10 cellular contexts compared by ENCODE assay signal in the genomic region with DNA sequence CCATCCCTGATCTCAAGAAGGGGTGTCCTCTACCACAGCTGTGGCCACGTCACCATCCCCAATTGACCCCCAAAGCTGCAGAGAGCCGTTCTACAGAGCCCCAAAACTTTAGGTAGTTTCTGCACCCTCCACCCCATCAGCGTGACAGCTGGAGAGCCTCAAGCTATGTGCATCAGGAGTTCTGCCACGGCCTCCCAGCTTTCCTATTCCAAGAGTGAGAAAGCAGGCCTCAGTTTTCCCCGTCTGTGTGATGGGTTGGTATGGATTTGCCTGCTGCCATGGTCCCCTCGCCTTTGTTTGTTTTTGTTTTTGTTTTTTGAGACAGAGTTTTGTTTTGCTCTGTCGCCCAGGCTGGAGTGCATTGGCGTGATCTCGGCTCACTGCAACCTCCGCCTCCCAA. TPM values are rescaled to one million over a fixed set of nuclear protein-coding genes. Genes with fewer than 3 reads are reported as not detected.
A peak's percentile ranks its signal among the peaks of the same experiment; 100 is the strongest.
DNase-seq lines count a peak whose midpoint lies in the region; ATAC-seq and TF ChIP-seq lines count a peak whose summit lies in the region.
"Had no signal": no experiment of that assay in that cellular context is flagged by ENCODE, and none has a peak within 500 bp of the region (broad histone marks: within the 10 kb centered on the region; RNA-seq: fewer than 3 reads in every experiment).

No MANE protein-coding gene starts in this region.

- H3K9me3 ChIP-seq in HCT116 (ENCODE audit: control insufficient read depth in 1 of 2, insufficient read depth in 1 of 2, low read depth in 1 of 2, low read length in 2 of 2): no peaks in the 10 kb centered on the region
- H3K9me3 ChIP-seq: testis had no signal

- no peaks in the 10 kb centered on the region for H3K27me3 Mint-ChIP-seq in activated T-helper 17 cell treated with anti-CD3 and anti-CD28 coated beads, Interleukin-2, amount 50 U/mL, for 72 hours
- peaks cover 20 to 44% (median 23%) of the 10 kb centered on the region in 3 donors for H3K27me3 Mint-ChIP-seq in immature natural killer cell (ENCODE audit: low read depth in 3 of 3)

- peak overlapping the region; percentile 89 for H3K9ac ChIP-seq in HCT116 (ENCODE audit: low read length)

- CTCF ChIA-PET in HCT116 (lab: Charles Lee): no interaction called here

- ATAC-seq in HCT116: no peak
- no peak for ATAC-seq in activated T-helper 17 cell treated with anti-CD3 and anti-CD28 coated beads, Interleukin-2, amount 50 U/mL, for 72 hours (replicated peaks)
- ATAC-seq in stimulated activated effector memory CD8-positive, alpha-beta T cell treated with anti-CD3 and anti-CD28 coated beads, Interleukin-12 subunit alpha, Interleukin-12 subunit beta, amount 100 ng/mL, for 72 hours: no peak

- peaks cover 48 to 84% of the 10 kb centered on the region in 2 experiments for H3K4me1 ChIP-seq in HCT116 (ENCODE audit: control insufficient read depth in 1 of 2, insufficient read depth in 2 of 2, low read length in 2 of 2)

- no peak for TF ChIP-seq RAD21 in HCT116 (IDR thresholded peaks at IDR 0.05; ENCODE audit: low read depth)

- no peaks in the 10 kb centered on the region for H3K27me3 ChIP-seq in HCT116 (ENCODE audit: insufficient read depth, low read length)
- H3K27me3 ChIP-seq: testis had no signal

- H3K36me3 Mint-ChIP-seq in activated T-helper 17 cell treated with anti-CD3 and anti-CD28 coated beads, Interleukin-2, amount 50 U/mL, for 72 hours (ENCODE audit: low read depth): peaks cover 68% of the 10 kb centered on the region
- H3K36me3 Mint-ChIP-seq in immature natural killer cell: peaks cover 4 to 17% (median 12%) of the 10 kb centered on the region in 3 donors
- peaks cover 73% of the 10 kb centered on the region for H3K36me3 Mint-ChIP-seq in stimulated activated effector memory CD8-positive, alpha-beta T cell treated with anti-CD3 and anti-CD28 coated beads, Interleukin-12 subunit alpha, Interleukin-12 subunit beta, amount 100 ng/mL, for 72 hours

- H3K27ac ChIP-seq in HCT116 (ENCODE audit: low read depth, low read length): no peak overlapping the region

- no peak for TF ChIP-seq POLR2A in HCT116 (IDR thresholded peaks at IDR 0.05; ENCODE audit: borderline replicate concordance, extremely low read depth, insufficient read depth, insufficient read length)

- H3K36me3 ChIP-seq in HCT116 (ENCODE audit: control insufficient read depth in 1 of 2, insufficient read depth in 2 of 2, low read length in 2 of 2): peaks cover 4 to 5% of the 10 kb centered on the region in 2 experiments; a peak in 2 of 4 replicates

- no peaks in the 10 kb centered on the region for H4K20me1 ChIP-seq in HCT116 (ENCODE audit: insufficient read depth)

- peak overlapping the region; percentile 99 for H3K4me3 Mint-ChIP-seq in activated T-helper 17 cell treated with anti-CD3 and anti-CD28 coated beads, Interleukin-2, amount 50 U/mL, for 72 hours
- H3K4me3 Mint-ChIP-seq in immature natural killer cell: peak overlapping the region; percentile 84 to 89 (median 85)
- H3K4me3 Mint-ChIP-seq in stimulated activated effector memory CD8-positive, alpha-beta T cell treated with anti-CD3 and anti-CD28 coated beads, Interleukin-12 subunit alpha, Interleukin-12 subunit beta, amount 100 ng/mL, for 72 hours: peak overlapping the region; percentile 82

- no peak for DNase-seq in HCT116 (ENCODE audit: low read depth, low spot score)
- DNase-seq in immature natural killer cell: no peak
- DNase-seq in stimulated activated effector memory CD8-positive, alpha-beta T cell treated with anti-CD3 and anti-CD28 coated beads, Interleukin-12 subunit alpha, Interleukin-12 subunit beta, amount 100 ng/mL, for 72 hours (ENCODE audit: low spot score in 2 of 2): no peak
- no peak for DNase-seq in NCI-H2227 (lab: John Stamatoyannopoulos, UW; ENCODE audit: unreplicated experiment)
- no peak for DNase-seq in COR-L47 (lab: John Stamatoyannopoulos, UW)
- DNase-seq in NCI-H1048 (lab: John Stamatoyannopoulos, UW): no peak
- DNase-seq: aorta, testis had no signal

- POLR2A ChIA-PET in HCT116 (lab: Charles Lee): interaction anchor here (1.2 kb wide), 1 partner anchor 15 kb away, joined by 5 read pairs; no protein-coding TSS in a partner anchor

- peaks cover 30% of the 10 kb centered on the region for H3K4me1 Mint-ChIP-seq in activated T-helper 17 cell treated with anti-CD3 and anti-CD28 coated beads, Interleukin-2, amount 50 U/mL, for 72 hours
- peaks cover 68 to 77% of the 10 kb centered on the region in 2 donors for H3K4me1 Mint-ChIP-seq in immature natural killer cell
- H3K4me1 Mint-ChIP-seq in stimulated activated effector memory CD8-positive, alpha-beta T cell treated with anti-CD3 and anti-CD28 coated beads, Interleukin-12 subunit alpha, Interleukin-12 subunit beta, amount 100 ng/mL, for 72 hours: peaks cover 76% of the 10 kb centered on the region

- TF ChIP-seq CTCF in HCT116 (IDR thresholded peaks at IDR 0.05 in 2 of 3, conservative IDR thresholded peaks at IDR 0.05 in 1 of 3; ENCODE audit: borderline replicate concordance in 1 of 3, insufficient read depth in 1 of 3, low read depth in 2 of 3, low read length in 2 of 3): no peak

- H3K9me2 ChIP-seq in HCT116 (ENCODE audit: insufficient read depth): no peaks in the 10 kb centered on the region

- H3K9me3 Mint-ChIP-seq in activated T-helper 17 cell treated with anti-CD3 and anti-CD28 coated beads, Interleukin-2, amount 50 U/mL, for 72 hours: no peaks in the 10 kb centered on the region
- H3K9me3 Mint-ChIP-seq in immature natural killer cell: no peaks in the 10 kb centered on the region
- no peaks in the 10 kb centered on the region for H3K9me3 Mint-ChIP-seq in stimulated activated effector memory CD8-positive, alpha-beta T cell treated with anti-CD3 and anti-CD28 coated beads, Interleukin-12 subunit alpha, Interleukin-12 subunit beta, amount 100 ng/mL, for 72 hours

- intact Hi-C loops in HCT116 (cut with micrococcal nuclease): no loop called here

- H3K79me2 ChIP-seq in HCT116 (ENCODE audit: insufficient read depth, low read length): peaks cover 24% of the 10 kb centered on the region

- H3K4me3 ChIP-seq in HCT116 (replicated peaks in 1 of 2; ENCODE audit: low read depth in 1 of 2, low read length in 2 of 2): peak overlapping the region; percentile 65 to 85; a peak in 2 of 4 replicates

- no TSS peak for BruUV-seq in HCT116 (replicated peaks; lab: Mats Ljungman, UMichigan)

- H3K27ac Mint-ChIP-seq in activated T-helper 17 cell treated with anti-CD3 and anti-CD28 coated beads, Interleukin-2, amount 50 U/mL, for 72 hours: peak overlapping the region; percentile 91
- peak overlapping the region in 5 of 6 donors; percentile 89 to 97 (median 95) for H3K27ac Mint-ChIP-seq in immature natural killer cell
- H3K27ac Mint-ChIP-seq in stimulated activated effector memory CD8-positive, alpha-beta T cell treated with anti-CD3 and anti-CD28 coated beads, Interleukin-12 subunit alpha, Interleukin-12 subunit beta, amount 100 ng/mL, for 72 hours: peak overlapping the region; percentile 94

- RAD21 ChIA-PET in HCT116 (lab: Charles Lee; ENCODE audit: low non-redundant PET in 1 of 2, low total read pairs in 2 of 2, uncharacterized antibody in 2 of 2, unreplicated experiment in 2 of 2): interaction anchor here in 1 of 2 experiments (0.8 kb wide), 1 partner anchor 26 kb away, joined by 3 read pairs; no protein-coding TSS in a partner anchor

- peak overlapping the region; percentile 81 for H3K4me2 ChIP-seq in HCT116 (ENCODE audit: low read length)

- H2AFZ ChIP-seq in HCT116 (ENCODE audit: low read depth, low read length, poor library complexity, severe bottlenecking): no peak overlapping the region

TF ChIP-seq in HCT116, 20 proteins besides CTCF, POLR2A, EP300 and RAD21:
- TF ChIP-seq ZNF274 (IDR thresholded peaks at IDR 0.05; ENCODE audit: low read depth, low read length) (no peak), ZFX (IDR thresholded peaks at IDR 0.05) (no peak)
TF ChIP-seq in HCT116: peak in this region for 0.

RNA-seq across cellular contexts. Expression of a gene that starts 1.5 kb away (rescaled TPM):
- 37.9 TPM for total RNA-seq in HCT116 (2021; ENCODE audit: unreplicated experiment)
- polyA plus RNA-seq in HCT116 (2012): 33.1 and 43.5 TPM in 2 replicates
- total RNA-seq in activated T-helper 17 cell treated with anti-CD3 and anti-CD28 coated beads, Interleukin-2, amount 50 U/mL, for 72 hours: 10 to 100 TPM; 79.0 to 86.3 TPM
- polyA plus RNA-seq in immature natural killer cell: 10 to 100 TPM in 2 of 3 donors, 1 to 10 TPM in 1; 5.6 to 10.2 (median 10.2) TPM

RNA-seq across cellular contexts. Expression of a gene that starts 27.7 kb away (rescaled TPM):
- total RNA-seq in HCT116 (2021; ENCODE audit: unreplicated experiment): 54.3 TPM
- polyA plus RNA-seq in HCT116 (2012): 54.5 and 58.3 TPM in 2 replicates
- total RNA-seq in activated T-helper 17 cell treated with anti-CD3 and anti-CD28 coated beads, Interleukin-2, amount 50 U/mL, for 72 hours: not detected
- polyA plus RNA-seq in immature natural killer cell: not detected
- total RNA-seq: aorta had no signal
- polyA plus RNA-seq: neural cell had no signal

RNA-seq across cellular contexts. Expression of a gene that starts 51.0 kb away (rescaled TPM):
- total RNA-seq in HCT116 (2021; ENCODE audit: unreplicated experiment): not detected
- not detected in 2 replicates for polyA plus RNA-seq in HCT116 (2012)
- total RNA-seq in activated T-helper 17 cell treated with anti-CD3 and anti-CD28 coated beads, Interleukin-2, amount 50 U/mL, for 72 hours: not detected
- not detected for polyA plus RNA-seq in immature natural killer cell
- polyA plus RNA-seq: aorta, neural cell had no signal

RNA-seq across cellular contexts. Expression of a gene that starts 58.9 kb away (rescaled TPM):
- 78.7 TPM for total RNA-seq in HCT116 (2021; ENCODE audit: unreplicated experiment)
- 64.0 and 72.3 TPM in 2 replicates for polyA plus RNA-seq in HCT116 (2012)
- not detected for total RNA-seq in activated T-helper 17 cell treated with anti-CD3 and anti-CD28 coated beads, Interleukin-2, amount 50 U/mL, for 72 hours
- polyA plus RNA-seq in immature natural killer cell: not detected

Comparison
In these comparisons a context has a peak if more than half of its experiments do, and no peak if none do; other contexts are left out.
1. RNA of a gene that starts 27.7 kb away (total RNA-seq): 54.3 TPM in HCT116 (single experiment); not detected in activated T-helper 17 cell treated with anti-CD3 and anti-CD28 coated beads, Interleukin-2, amount 50 U/mL, for 72 hours; every median in the first group is over 10 times any median in the second.
2. Peak in every context shown above with its lines, with median percentiles within 50 percentile points of each other: H3K27ac Mint-ChIP-seq and H3K4me3 Mint-ChIP-seq.